15 cellular contexts compared by ENCODE assay signal in the genomic region with DNA sequence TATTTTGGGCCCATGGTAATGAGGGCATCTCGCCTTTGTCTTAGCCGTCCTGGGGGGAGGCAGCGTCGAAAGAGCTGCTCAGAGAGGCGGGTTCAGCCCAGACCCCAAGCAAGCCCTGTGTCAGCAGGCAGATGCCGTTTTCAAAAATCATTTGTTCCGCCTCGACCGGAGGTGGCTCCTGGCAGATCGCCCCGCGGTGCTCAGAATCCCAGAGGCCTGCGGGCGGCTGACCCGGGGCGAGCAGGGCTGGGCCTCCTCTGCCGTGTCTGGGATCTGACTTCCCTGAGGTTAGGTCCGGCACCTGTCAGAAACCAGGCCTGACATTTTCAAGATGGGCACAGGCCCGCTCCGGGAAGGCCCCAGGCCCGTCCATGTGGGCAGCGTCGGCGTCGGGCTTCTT.
"Had no signal": no experiment of that assay in that cellular context is flagged by ENCODE, and none has a peak within 500 bp of the region (broad histone marks: within the 10 kb centered on the region; RNA-seq: fewer than 3 reads in every experiment).

No MANE protein-coding gene starts in this region.

- H3K4me3 ChIP-seq: psoas muscle, sigmoid colon, spleen, testis, upper lobe of left lung had no signal

- H3K4me1 ChIP-seq: psoas muscle, sigmoid colon had no signal

- ATAC-seq: esophagus mucosa, psoas muscle had no signal

- H3K4me1 Mint-ChIP-seq: activated CD4-positive, alpha-beta T cell treated with anti-CD3 and anti-CD28 coated beads, Interleukin-2, amount 10 ng/mL, durations not matched to agents 7 days and 5 days had no signal

- H3K27me3 Mint-ChIP-seq: activated CD4-positive, alpha-beta T cell treated with anti-CD3 and anti-CD28 coated beads, Interleukin-2, amount 10 ng/mL, durations not matched to agents 7 days and 5 days; activated naive CD8-positive, alpha-beta T cell treated with anti-CD3 and anti-CD28 coated beads, Interleukin-2, amount 10 ng/mL, durations not matched to agents 7 days and 5 days; stimulated activated naive CD8-positive, alpha-beta T cell treated with anti-CD3 and anti-CD28 coated beads, Interleukin-15, Interleukin-2, amounts not matched to agents 100 ng/mL and 50 ng/mL, for 24 hours had no signal

- DNase-seq: activated CD4-positive, alpha-beta T cell treated with anti-CD3 and anti-CD28 coated beads, Interleukin-2, amount 10 ng/mL, durations not matched to agents 7 days and 5 days; activated CD4-positive, CD25-positive, alpha-beta regulatory T cell; activated naive CD4-positive, alpha-beta T cell; activated naive CD8-positive, alpha-beta T cell treated with anti-CD3 and anti-CD28 coated beads, Interleukin-2, amount 10 ng/mL, durations not matched to agents 7 days and 5 days; hippocampal formation; mesendoderm; nephron progenitor cell; psoas muscle; sigmoid colon; spleen; testis had no signal

- H3K27ac Mint-ChIP-seq: activated naive CD8-positive, alpha-beta T cell treated with anti-CD3 and anti-CD28 coated beads, Interleukin-2, amount 10 ng/mL, durations not matched to agents 7 days and 5 days; stimulated activated naive CD8-positive, alpha-beta T cell treated with anti-CD3 and anti-CD28 coated beads, Interleukin-15, Interleukin-2, amounts not matched to agents 100 ng/mL and 50 ng/mL, for 24 hours; T-helper 2 cell treated with Interferon-gamma antibody and Interleukin-4, amounts not matched to agents 5 μg/mL and 100 μg/mL, for 36 hours had no signal

- H3K27ac ChIP-seq: psoas muscle, sigmoid colon, spleen, testis, upper lobe of left lung had no signal

- H3K27me3 ChIP-seq: sigmoid colon, spleen, testis, upper lobe of left lung had no signal

- H3K4me3 Mint-ChIP-seq: activated CD4-positive, alpha-beta T cell treated with anti-CD3 and anti-CD28 coated beads, Interleukin-2, amount 10 ng/mL, durations not matched to agents 7 days and 5 days; activated naive CD8-positive, alpha-beta T cell treated with anti-CD3 and anti-CD28 coated beads, Interleukin-2, amount 10 ng/mL, durations not matched to agents 7 days and 5 days; nephron progenitor cell; stimulated activated naive CD8-positive, alpha-beta T cell treated with anti-CD3 and anti-CD28 coated beads, Interleukin-15, Interleukin-2, amounts not matched to agents 100 ng/mL and 50 ng/mL, for 24 hours; T-helper 2 cell treated with Interferon-gamma antibody and Interleukin-4, amounts not matched to agents 5 μg/mL and 100 μg/mL, for 36 hours had no signal

- H3K9me3 Mint-ChIP-seq: activated CD4-positive, alpha-beta T cell treated with anti-CD3 and anti-CD28 coated beads, Interleukin-2, amount 10 ng/mL, durations not matched to agents 7 days and 5 days; activated naive CD8-positive, alpha-beta T cell treated with anti-CD3 and anti-CD28 coated beads, Interleukin-2, amount 10 ng/mL, durations not matched to agents 7 days and 5 days; nephron progenitor cell; stimulated activated naive CD8-positive, alpha-beta T cell treated with anti-CD3 and anti-CD28 coated beads, Interleukin-15, Interleukin-2, amounts not matched to agents 100 ng/mL and 50 ng/mL, for 24 hours; T-helper 2 cell treated with Interferon-gamma antibody and Interleukin-4, amounts not matched to agents 5 μg/mL and 100 μg/mL, for 36 hours had no signal

- H3K36me3 Mint-ChIP-seq: activated naive CD8-positive, alpha-beta T cell treated with anti-CD3 and anti-CD28 coated beads, Interleukin-2, amount 10 ng/mL, durations not matched to agents 7 days and 5 days had no signal

- H3K9me3 ChIP-seq: psoas muscle, sigmoid colon, spleen, testis, upper lobe of left lung had no signal
